In genomic region chr16:19715566-19715965, GRCh38 we compare ENCODE assay signal across 21 cellular contexts. TPM values are rescaled to one million over a fixed set of nuclear protein-coding genes. Genes with fewer than 3 reads are reported as not detected.
DNase-seq lines count a peak whose midpoint lies in the region; ATAC-seq, FAIRE-seq and TF ChIP-seq lines count a peak whose summit lies in the region.
"Had no signal": no experiment of that assay in that cellular context is flagged by ENCODE, and none has a peak within 500 bp of the region (broad histone marks: within the 10 kb centered on the region; RNA-seq: fewer than 3 reads in every experiment).

No MANE protein-coding gene starts in this region.

- DNase-seq in cardiac septum (ENCODE audit: low spot score), result peak; percentile 36
- no peak for DNase-seq in right atrium auricular region (ENCODE audit: low spot score)
- no peak for DNase-seq in RWPE2 (ENCODE audit: low spot score)
- DNase-seq in kidney, result peak; percentile 4
- no peak for DNase-seq in transverse colon
- no peak for DNase-seq in CD8-positive, alpha-beta memory T cell
- DNase-seq in AG08395 (ENCODE audit: low spot score), result no peak
- DNase-seq: activated CD4-positive, alpha-beta T cell treated with anti-CD3 and anti-CD28 coated beads, Interleukin-2, amount 50 U/mL, for 4 hours; adrenal gland; COR-L47; endodermal cell; GDM1; HFFc6; left ventricle myocardium superior; naive B cell; NCI-H1092 treated with DMSO at 0.1 percent for 48 hours had no signal

- no peak overlapping the region for H3K4me3 ChIP-seq in right atrium auricular region
- no peak overlapping the region for H3K4me3 ChIP-seq in RWPE2 (ENCODE audit: severe bottlenecking)
- H3K4me3 ChIP-seq in kidney (ENCODE audit: low read length in 2 of 2), result no peak overlapping the region
- H3K4me3 ChIP-seq in transverse colon, result no peak overlapping the region
- H3K4me3 ChIP-seq in CD8-positive, alpha-beta memory T cell (ENCODE audit: low read length), result no peak overlapping the region
- H3K4me3 ChIP-seq: adrenal gland, vagina had no signal

- no peaks in the 10 kb centered on the region for H3K27me3 Mint-ChIP-seq in CD8-positive, alpha-beta memory T cell
- H3K27me3 Mint-ChIP-seq: IgD-negative memory B cell, naive B cell had no signal

- no peak for TF ChIP-seq CTCF in right atrium auricular region (IDR thresholded peaks at IDR 0.05)
- TF ChIP-seq CTCF in RWPE2 (IDR thresholded peaks at IDR 0.05; ENCODE audit: poor library complexity, severe bottlenecking), result no peak
- TF ChIP-seq CTCF in kidney (IDR thresholded peaks at IDR 0.05; ENCODE audit: borderline replicate concordance, extremely low read depth, insufficient read depth), result no peak
- no peak for TF ChIP-seq CTCF in transverse colon (IDR thresholded peaks at IDR 0.05)

- H3K4me3 Mint-ChIP-seq in CD8-positive, alpha-beta memory T cell, result no peak overlapping the region

- TF ChIP-seq POLR2A in transverse colon (IDR thresholded peaks at IDR 0.05), result no peak

- POLR2A ChIA-PET in CD8-positive, alpha-beta memory T cell (lab: Charles Lee), result no interaction called here

- in situ Hi-C loops in transverse colon (cut with MboI; ENCODE audit: low pct_ligation_motif_present in 1 of 4, low pct_unique_long_range_greater_than_20kb in 1 of 4, low sequenced_read_pairs in 3 of 4), result loop anchor here in 1 of 4 donors (25.0 kb wide), 1 partner anchor 172 kb away; the partner anchor contains the start of gene GPRC5B

- H3K9me3 ChIP-seq in right atrium auricular region (no peaks in the 10 kb centered on the region), RWPE2 (ENCODE audit: severe bottlenecking) (no peaks in the 10 kb centered on the region), kidney (ENCODE audit: control insufficient read depth in 1 of 2, low read length in 2 of 2) (no peaks in the 10 kb centered on the region), transverse colon (no peaks in the 10 kb centered on the region)
- no peaks in the 10 kb centered on the region for H3K9me3 ChIP-seq in CD8-positive, alpha-beta memory T cell (ENCODE audit: low read length)
- H3K9me3 ChIP-seq: adrenal gland, vagina had no signal

- H3K36me3 ChIP-seq in right atrium auricular region (peaks cover 14% of the 10 kb centered on the region), RWPE2 (ENCODE audit: low read depth) (peaks cover 33% of the 10 kb centered on the region), kidney (ENCODE audit: control insufficient read depth in 1 of 2, insufficient read depth in 2 of 2, low read length in 2 of 2) (peaks cover 0 to 3% of the 10 kb centered on the region in 2 donors), transverse colon (no peaks in the 10 kb centered on the region)
- peaks cover 12% of the 10 kb centered on the region for H3K36me3 ChIP-seq in CD8-positive, alpha-beta memory T cell (ENCODE audit: insufficient read depth, low read length)

- H3K27me3 ChIP-seq in right atrium auricular region (no peaks in the 10 kb centered on the region), RWPE2 (ENCODE audit: insufficient read depth, poor library complexity, severe bottlenecking) (no peaks in the 10 kb centered on the region), transverse colon (no peaks in the 10 kb centered on the region)
- no peaks in the 10 kb centered on the region for H3K27me3 ChIP-seq in CD8-positive, alpha-beta memory T cell (ENCODE audit: insufficient read depth, low read length, poor library complexity, severe bottlenecking)
- H3K27me3 ChIP-seq: adrenal gland, vagina had no signal

- peaks cover 9 to 48% (median 11%) of the 10 kb centered on the region in 3 donors for H3K36me3 Mint-ChIP-seq in CD8-positive, alpha-beta memory T cell

- H3K4me1 ChIP-seq in right atrium auricular region, result peaks cover 0 to 33% of the 10 kb centered on the region in 2 donors
- peaks cover 3% of the 10 kb centered on the region for H3K4me1 ChIP-seq in RWPE2 (ENCODE audit: insufficient read depth, poor library complexity, severe bottlenecking)
- H3K4me1 ChIP-seq in kidney (ENCODE audit: control insufficient read depth in 1 of 2, insufficient read depth in 1 of 2, low read depth in 1 of 2, low read length in 2 of 2), result peaks cover 6 to 17% of the 10 kb centered on the region in 2 donors
- peaks cover 9 to 32% (median 27%) of the 10 kb centered on the region in 4 donors for H3K4me1 ChIP-seq in transverse colon
- H3K4me1 ChIP-seq in CD8-positive, alpha-beta memory T cell (ENCODE audit: insufficient read depth, low read length), result peaks cover 21% of the 10 kb centered on the region

- TF ChIP-seq EP300 in transverse colon (IDR thresholded peaks at IDR 0.05; ENCODE audit: low read depth), result no peak

- no peaks in the 10 kb centered on the region for H3K9me3 Mint-ChIP-seq in CD8-positive, alpha-beta memory T cell
- H3K9me3 Mint-ChIP-seq: endodermal cell, HFFc6, naive B cell had no signal

- H3K27ac ChIP-seq in right atrium auricular region (no peak overlapping the region), RWPE2 (ENCODE audit: poor library complexity, severe bottlenecking) (peak overlapping the region; percentile 4), kidney (ENCODE audit: low read depth in 2 of 2, low read length in 2 of 2) (no peak overlapping the region), transverse colon (peak overlapping the region; percentile 42 to 90 (median 72))
- no peak overlapping the region for H3K27ac ChIP-seq in CD8-positive, alpha-beta memory T cell (ENCODE audit: low read depth, low read length)
- H3K27ac ChIP-seq: adrenal gland, vagina had no signal

- 79 to 84% methylated on average over 4 to 5 of the region's 5 CpGs for WGBS in transverse colon (ENCODE audit: low coverage in 1 of 2), 2 donors

- no peak overlapping the region for H3K27ac Mint-ChIP-seq in CD8-positive, alpha-beta memory T cell

- H3K4me1 Mint-ChIP-seq in CD8-positive, alpha-beta memory T cell, result peaks cover 27 to 42% (median 39%) of the 10 kb centered on the region in 3 donors

- peak; percentile 16; the same call in 1 of the 3 replicates for ATAC-seq in RWPE2 (ENCODE audit: low read depth)
- no peak for ATAC-seq in HG03159 (IDR thresholded peaks at IDR 0.05; ENCODE audit: unreplicated experiment)
- ATAC-seq: left ventricle myocardium superior had no signal

- CTCF ChIA-PET in CD8-positive, alpha-beta memory T cell (lab: Charles Lee), result no interaction called here

- no peak for FAIRE-seq in kidney (lab: Jason Lieb, UNC)
- FAIRE-seq: frontal cortex, GM12892 had no signal

- H3K9ac ChIP-seq in kidney (ENCODE audit: low read length in 2 of 2), result no peak overlapping the region

- intact Hi-C loops in cardiac septum (cut with DNase I), result no loop called here
- intact Hi-C loops in kidney (cut with DNase I), result no loop called here
- intact Hi-C loops in transverse colon (cut with DNase I; ENCODE audit: low total_unique reads), result loop anchor here (10.0 kb wide), 1 partner anchor 169 kb away; the partner anchor contains the start of gene GPRC5B

RNA-seq across cellular contexts. Expression of gene KNOP1, which starts 2.5 kb away (rescaled TPM):
- total RNA-seq in cardiac septum (6.8 TPM), right atrium auricular region (1 to 10 TPM; 4.1 to 5.4 TPM), kidney (17.9 TPM), transverse colon (10 to 100 TPM in 3 of 4 donors, 1 to 10 TPM in 1; 4.4 to 25.8 (median 12.7) TPM)
- 10.2 TPM for polyA plus RNA-seq in kidney (ENCODE audit: insufficient read depth, low read depth, low replicate concordance)
- 10 to 100 TPM; 30.7 to 32.3 TPM for total RNA-seq in CD8-positive, alpha-beta memory T cell
- polyA plus RNA-seq in CD8-positive, alpha-beta memory T cell, result 11.0 TPM

RNA-seq across cellular contexts. Expression of gene IQCK, which starts 2.5 kb away (rescaled TPM):
- 7.3 TPM for total RNA-seq in cardiac septum
- 10 to 100 TPM in 1 of 2 donors, 1 to 10 TPM in 1; 7.5 to 14.4 TPM for total RNA-seq in right atrium auricular region
- total RNA-seq in kidney, result 38.1 TPM
- 35.4 TPM for polyA plus RNA-seq in kidney (ENCODE audit: insufficient read depth, low read depth, low replicate concordance)
- total RNA-seq in transverse colon, result 10 to 100 TPM in 3 of 4 donors, 1 to 10 TPM in 1; 8.3 to 18.2 (median 12.7) TPM
- 1 to 10 TPM; 2.6 to 3.8 TPM for total RNA-seq in CD8-positive, alpha-beta memory T cell
- 1.9 TPM for polyA plus RNA-seq in CD8-positive, alpha-beta memory T cell

Comparison
In these comparisons a context has a peak if more than half of its experiments do, and no peak if none do; other contexts are left out.
1. DNase-seq: peak in cardiac septum (single experiment) and kidney (single experiment); none in right atrium auricular region (single experiment), RWPE2 (single experiment), transverse colon (single experiment), CD8-positive, alpha-beta memory T cell (0 of 5) and AG08395 (single experiment).
2. H3K27ac ChIP-seq: peak in RWPE2 (single experiment) and transverse colon (4 of 4); none in right atrium auricular region (0 of 2), kidney (0 of 2) and CD8-positive, alpha-beta memory T cell (single experiment).